33 cellular contexts compared by ENCODE assay signal in the genomic region with DNA sequence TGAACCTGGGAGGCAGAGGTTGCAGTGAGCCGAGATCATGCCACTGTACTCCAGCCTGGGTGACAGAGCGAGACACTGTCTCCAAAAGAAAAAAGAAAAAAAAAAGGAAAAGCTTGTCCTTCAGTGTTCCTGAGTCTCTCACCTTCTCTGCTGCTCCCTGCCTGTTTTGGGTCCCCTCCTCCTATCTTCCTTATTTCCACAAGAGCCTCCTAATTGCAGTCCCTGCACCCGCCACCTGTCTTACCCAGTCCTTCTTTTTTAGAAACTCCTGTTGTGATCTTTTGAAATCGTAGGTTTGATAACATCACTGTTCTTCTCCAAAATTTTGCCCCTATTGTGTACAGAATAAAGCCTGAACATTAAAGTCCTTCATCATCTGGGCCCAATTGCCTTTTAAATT.
"Had no signal": no experiment of that assay in that cellular context is flagged by ENCODE, and none has a peak within 500 bp of the region (broad histone marks: within the 10 kb centered on the region; RNA-seq: fewer than 3 reads in every experiment).

No MANE protein-coding gene starts in this region.

- H3K36me3 ChIP-seq: adrenal gland, Peyer's patch, SJSA1 had no signal

- H3K4me2 ChIP-seq: SK-N-SH had no signal

- H3K9me3 Mint-ChIP-seq: activated naive CD4-positive, alpha-beta T cell treated with anti-CD3 and anti-CD28 coated beads for 36 hours; activated T-cell treated with anti-CD3 and anti-CD28 coated beads, Interleukin-2, amount 50 U/mL, for 24 hours; activated T-helper 2 cell treated with anti-CD3 and anti-CD28 coated beads, Interferon-gamma antibody, Interleukin-2, Interleukin-4, amounts not matched to agents 10 μg/mL and 5 μg/mL and 100 μg/mL, durations not matched to agents 14 hours and 24 hours and 36 hours; brain; T-helper 1 cell treated with Interleukin-12 subunit alpha and Interleukin-12 subunit beta and Interleukin-4 antibody, amounts not matched to agents 30 μg/mL and 1 μg/mL, for 36 hours; T-helper 2 cell treated with Interferon-gamma antibody and Interleukin-4, amounts not matched to agents 5 μg/mL and 100 μg/mL, for 36 hours had no signal

- H3K4me1 Mint-ChIP-seq: activated CD4-positive, alpha-beta T cell treated with anti-CD3 and anti-CD28 coated beads for 36 hours; activated CD4-positive, alpha-beta T cell treated with anti-CD3 and anti-CD28 coated beads, Interleukin-2, amount 10 ng/mL, durations not matched to agents 7 days and 5 days had no signal

- H3K36me3 Mint-ChIP-seq: activated naive CD4-positive, alpha-beta T cell treated with anti-CD3 and anti-CD28 coated beads, Interleukin-2, amount 50 U/mL, for 72 hours; brain had no signal

- ATAC-seq: activated CD4-positive, alpha-beta T cell treated with anti-CD3 and anti-CD28 coated beads for 36 hours; activated CD4-positive, CD25-positive, alpha-beta regulatory T cell treated with anti-CD3 and anti-CD28 coated beads, Interleukin-2, amount 50 U/mL, for 24 hours; activated CD8-positive, alpha-beta T cell treated with anti-CD3 and anti-CD28 coated beads, Interleukin-2, amount 10 ng/mL, durations not matched to agents 7 days and 5 days; activated naive CD4-positive, alpha-beta T cell treated with anti-CD3 and anti-CD28 coated beads, Interleukin-2, amount 50 U/mL, for 72 hours; K562; PC-3 had no signal

- H3K27me3 Mint-ChIP-seq: activated CD4-positive, alpha-beta T cell treated with anti-CD3 and anti-CD28 coated beads for 36 hours; activated CD4-positive, alpha-beta T cell treated with anti-CD3 and anti-CD28 coated beads, Interleukin-2, amount 10 ng/mL, durations not matched to agents 7 days and 5 days; brain had no signal

- DNase-seq: activated CD4-positive, alpha-beta T cell treated with anti-CD3 and anti-CD28 coated beads for 36 hours; activated CD4-positive, alpha-beta T cell treated with anti-CD3 and anti-CD28 coated beads, Interleukin-2, amount 10 ng/mL, durations not matched to agents 7 days and 5 days; activated CD4-positive, alpha-beta T cell treated with anti-CD3 and anti-CD28 coated beads, Interleukin-2, amount 50 U/mL, for 48 hours; activated CD8-positive, alpha-beta T cell treated with anti-CD3 and anti-CD28 coated beads, Interleukin-2, amount 10 ng/mL, durations not matched to agents 7 days and 5 days; activated gamma-delta T cell; activated naive CD4-positive, alpha-beta T cell treated with anti-CD3 and anti-CD28 coated beads for 36 hours; activated T-cell treated with anti-CD3 and anti-CD28 coated beads, Interleukin-2, amount 50 U/mL, for 24 hours; adrenal gland; anterior cingulate cortex; central memory CD4-positive, alpha-beta T cell; NCI-H1105; NCI-H1436; NCI-H1694; NCI-H1930; NCI-H2081 treated with DMSO at 0.1 percent for 48 hours; NCI-H2227 treated with DMSO at 0.1 percent for 48 hours; NCI-H446; NCI-H510A treated with DMSO at 0.1 percent for 48 hours; NCI-H526 treated with DMSO at 0.1 percent for 48 hours; NCI-H82; PC-3; Peyer's patch; RPMI8226; SHP77 treated with DMSO at 0.1 percent for 48 hours; SK-N-SH had no signal

- H3K27ac ChIP-seq: adrenal gland, Peyer's patch, SJSA1 had no signal

- H3K4me1 ChIP-seq: adrenal gland, Peyer's patch, SJSA1 had no signal

- H3K4me3 ChIP-seq: adrenal gland, K562, Peyer's patch, SJSA1 had no signal

- H3K27ac Mint-ChIP-seq: activated CD4-positive, alpha-beta T cell treated with anti-CD3 and anti-CD28 coated beads for 36 hours; activated CD4-positive, alpha-beta T cell treated with anti-CD3 and anti-CD28 coated beads, Interleukin-2, amount 10 ng/mL, durations not matched to agents 7 days and 5 days; activated CD8-positive, alpha-beta T cell treated with anti-CD3 and anti-CD28 coated beads, Interleukin-2, amount 10 ng/mL, durations not matched to agents 7 days and 5 days; activated naive CD4-positive, alpha-beta T cell treated with anti-CD3 and anti-CD28 coated beads for 36 hours; activated T-cell treated with anti-CD3 and anti-CD28 coated beads, Interleukin-2, amount 50 U/mL, for 24 hours; activated T-helper 2 cell treated with anti-CD3 and anti-CD28 coated beads, Interferon-gamma antibody, Interleukin-2, Interleukin-4, amounts not matched to agents 10 μg/mL and 5 μg/mL and 100 μg/mL, durations not matched to agents 14 hours and 24 hours and 36 hours; brain; T-helper 1 cell treated with Interleukin-12 subunit alpha and Interleukin-12 subunit beta and Interleukin-4 antibody, amounts not matched to agents 30 μg/mL and 1 μg/mL, for 36 hours; T-helper 2 cell treated with Interferon-gamma antibody and Interleukin-4, amounts not matched to agents 5 μg/mL and 100 μg/mL, for 36 hours had no signal

- H3K4me3 Mint-ChIP-seq: activated CD4-positive, alpha-beta T cell treated with anti-CD3 and anti-CD28 coated beads for 36 hours; activated CD4-positive, alpha-beta T cell treated with anti-CD3 and anti-CD28 coated beads, Interleukin-2, amount 10 ng/mL, durations not matched to agents 7 days and 5 days; activated CD8-positive, alpha-beta T cell treated with anti-CD3 and anti-CD28 coated beads, Interleukin-2, amount 10 ng/mL, durations not matched to agents 7 days and 5 days; activated naive CD4-positive, alpha-beta T cell treated with anti-CD3 and anti-CD28 coated beads for 36 hours; activated T-cell treated with anti-CD3 and anti-CD28 coated beads, Interleukin-2, amount 50 U/mL, for 24 hours; brain; T-helper 1 cell treated with Interleukin-12 subunit alpha and Interleukin-12 subunit beta and Interleukin-4 antibody, amounts not matched to agents 30 μg/mL and 1 μg/mL, for 36 hours; T-helper 2 cell treated with Interferon-gamma antibody and Interleukin-4, amounts not matched to agents 5 μg/mL and 100 μg/mL, for 36 hours had no signal

- H3K9ac ChIP-seq: SK-N-SH had no signal

- H3K9me3 ChIP-seq: adrenal gland, Peyer's patch, SJSA1, SK-N-SH had no signal

- H3K27me3 ChIP-seq: Peyer's patch, SJSA1 had no signal
